Comparison of ENCODE assay signal across 15 cellular contexts in genomic region chr19:10070730-10071446, GRCh38. TPM values are rescaled to one million over a fixed set of nuclear protein-coding genes. Genes with fewer than 3 reads are reported as not detected.
"Had no signal": no experiment of that assay in that cellular context is flagged by ENCODE, and none has a peak within 500 bp of the region (broad histone marks: within the 10 kb centered on the region; RNA-seq: fewer than 3 reads in every experiment).

No MANE protein-coding gene starts in this region.

- H3K27me3 ChIP-seq: ascending aorta had no signal

- ATAC-seq: activated CD4-positive, CD25-positive, alpha-beta regulatory T cell treated with anti-CD3 and anti-CD28 coated beads, Interleukin-2, amount 50 U/mL, for 24 hours; effector memory CD8-positive, alpha-beta T cell; left colon; stimulated activated effector memory CD8-positive, alpha-beta T cell treated with anti-CD3 and anti-CD28 coated beads, Interleukin-12 subunit alpha, Interleukin-12 subunit beta, amount 100 ng/mL, for 72 hours had no signal

- H3K4me1 ChIP-seq: ascending aorta, breast epithelium, parathyroid adenoma had no signal

- DNase-seq: activated CD4-positive, alpha-beta T cell treated with anti-CD3 and anti-CD28 coated beads, Interleukin-2, amount 50 U/mL, for 1 hour; activated CD8-positive, alpha-beta memory T cell treated with anti-CD3 and anti-CD28 coated beads for 24 hours; activated naive CD4-positive, alpha-beta T cell treated with Interleukin-2 at 50 U/mL for 16 hours; dermis blood vessel endothelial cell; effector memory CD8-positive, alpha-beta T cell; foreskin melanocyte; head of caudate nucleus; left colon; naive B cell had no signal

- H3K4me3 ChIP-seq: ascending aorta, breast epithelium had no signal

- H3K36me3 ChIP-seq: ascending aorta, breast epithelium had no signal

- H3K9ac ChIP-seq: parathyroid adenoma had no signal

- H3K27ac ChIP-seq: ascending aorta, breast epithelium, epithelial cell of prostate, parathyroid adenoma had no signal

- H2AFZ ChIP-seq: parathyroid adenoma had no signal

RNA-seq across cellular contexts. Expression of gene ANGPTL6, which starts 31.6 kb away (rescaled TPM):
- total RNA-seq: ascending aorta had no signal

RNA-seq across cellular contexts. Expression of gene PPAN, which starts 35.3 kb away (rescaled TPM):
- total RNA-seq: ascending aorta had no signal
